In the genomic region with DNA sequence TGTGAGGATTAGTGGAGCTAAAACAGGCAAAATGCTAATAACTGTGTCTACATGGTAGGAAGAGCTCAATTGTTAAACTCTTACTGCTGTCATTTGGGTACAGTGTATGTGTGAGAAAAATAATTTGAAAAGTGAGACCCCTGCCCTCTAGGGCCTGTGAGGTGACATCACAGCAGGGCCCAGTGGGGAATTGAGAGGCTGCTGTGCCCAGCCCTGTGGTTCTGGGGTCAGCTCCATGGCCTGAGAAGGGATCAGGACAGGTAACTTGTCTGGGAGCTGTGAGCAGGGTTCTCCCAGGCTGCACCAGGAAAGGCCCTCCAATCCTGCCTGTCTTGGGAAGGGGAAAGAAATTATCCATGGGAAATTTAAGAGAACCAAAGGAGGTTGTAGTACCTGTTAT, we compare ENCODE assay signal across 1 cellular context.
TF ChIP-seq lines count a peak whose summit lies in the region.

No MANE protein-coding gene starts in this region.

TF ChIP-seq in HepG2, 621 proteins besides CTCF, POLR2A, EP300 and RAD21:
- TF ChIP-seq, protein P1, sequence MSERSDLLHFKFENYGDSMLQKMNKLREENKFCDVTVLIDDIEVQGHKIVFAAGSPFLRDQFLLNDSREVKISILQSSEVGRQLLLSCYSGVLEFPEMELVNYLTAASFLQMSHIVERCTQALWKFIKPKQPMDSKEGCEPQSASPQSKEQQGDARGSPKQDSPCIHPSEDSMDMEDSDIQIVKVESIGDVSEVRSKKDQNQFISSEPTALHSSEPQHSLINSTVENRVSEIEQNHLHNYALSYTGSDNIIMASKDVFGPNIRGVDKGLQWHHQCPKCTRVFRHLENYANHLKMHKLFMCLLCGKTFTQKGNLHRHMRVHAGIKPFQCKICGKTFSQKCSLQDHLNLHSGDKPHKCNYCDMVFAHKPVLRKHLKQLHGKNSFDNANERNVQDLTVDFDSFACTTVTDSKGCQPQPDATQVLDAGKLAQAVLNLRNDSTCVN (CRISPR knock-in tag; IDR thresholded peaks at IDR 0.05; ENCODE audit: borderline replicate concordance) = no peak
- TF ChIP-seq CBX2 (IDR thresholded peaks at IDR 0.05; ENCODE audit: low read depth, low read length) = no peak
- no peak for TF ChIP-seq CBX2 (CRISPR knock-in tag; IDR thresholded peaks at IDR 0.05; ENCODE audit: low read depth)
- TF ChIP-seq AKAP8 (CRISPR knock-in tag; IDR thresholded peaks at IDR 0.05) = no peak
- TF ChIP-seq, protein P2, sequence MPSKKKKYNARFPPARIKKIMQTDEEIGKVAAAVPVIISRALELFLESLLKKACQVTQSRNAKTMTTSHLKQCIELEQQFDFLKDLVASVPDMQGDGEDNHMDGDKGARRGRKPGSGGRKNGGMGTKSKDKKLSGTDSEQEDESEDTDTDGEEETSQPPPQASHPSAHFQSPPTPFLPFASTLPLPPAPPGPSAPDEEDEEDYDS (CRISPR knock-in tag; IDR thresholded peaks at IDR 0.05) = no peak
- no peak for TF ChIP-seq SOX13 (IDR thresholded peaks at IDR 0.05)
- TF ChIP-seq SOX13 (CRISPR knock-in tag; conservative IDR thresholded peaks at IDR 0.05 in 1 of 2, IDR thresholded peaks at IDR 0.05 in 1 of 2) = no peak
- TF ChIP-seq MXD4 (CRISPR knock-in tag; IDR thresholded peaks at IDR 0.05) = no peak
TF ChIP-seq in HepG2: peak in this region for 0.
